ENCODE assay signal across 9 cellular contexts in the genomic region with DNA sequence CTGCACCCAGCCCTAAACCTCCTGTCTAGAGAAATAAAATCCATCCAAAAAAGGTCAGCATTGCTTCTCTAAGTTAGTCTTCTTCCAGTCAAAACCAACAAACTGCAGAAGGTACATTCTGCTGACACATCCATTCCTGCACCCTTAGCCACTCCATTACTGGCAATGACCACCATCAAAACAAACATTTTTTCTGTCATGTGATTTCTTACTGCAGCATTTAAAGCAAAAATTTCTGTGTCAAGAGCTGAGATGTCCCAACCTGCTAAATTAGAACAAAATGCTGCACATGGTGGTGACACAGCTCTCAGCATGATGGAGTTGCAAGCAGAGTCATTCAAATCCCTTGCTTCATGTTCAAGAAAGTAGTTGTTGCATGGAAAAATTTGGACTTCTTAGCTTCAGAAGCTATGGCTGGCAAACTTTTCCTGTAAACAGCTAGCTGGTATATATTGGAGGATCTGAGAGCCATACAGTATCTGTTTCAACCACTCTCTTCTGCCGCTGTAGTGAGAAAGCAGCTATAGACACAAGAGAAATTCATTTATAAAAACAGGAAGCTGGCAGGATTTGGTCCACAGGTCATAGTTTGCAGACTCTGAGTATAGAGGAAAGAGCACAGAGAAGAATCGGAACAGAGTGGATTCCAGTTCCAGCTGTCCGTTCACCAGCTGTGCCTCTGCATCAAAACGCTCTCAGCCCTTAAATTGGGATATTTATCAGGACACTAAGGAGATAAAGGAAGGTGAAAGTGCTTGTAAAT. TPM values are rescaled to one million over a fixed set of nuclear protein-coding genes. Genes with fewer than 3 reads are reported as not detected.
DNase-seq lines count a peak whose midpoint lies in the region; ATAC-seq, FAIRE-seq and TF ChIP-seq lines count a peak whose summit lies in the region.
"Had no signal": no experiment of that assay in that cellular context is flagged by ENCODE, and none has a peak within 500 bp of the region (broad histone marks: within the 10 kb centered on the region; RNA-seq: fewer than 3 reads in every experiment).

No MANE protein-coding gene starts in this region.

- H3K27ac ChIP-seq in coronary artery, result peak overlapping the region; percentile 2 to 39

- peaks cover 52 to 90% of the 10 kb centered on the region in 2 donors for H3K4me1 Mint-ChIP-seq in stimulated activated naive B cell treated with anti-CD40 and anti-IgM and Interleukin-4, amounts not matched to agents 10 μg/mL and 1 μg/mL and 100 μg/mL, for 72 hours

- H3K4me1 ChIP-seq in mucosa of descending colon (ENCODE audit: low read depth), result peaks cover 20% of the 10 kb centered on the region

- H3K9me3 ChIP-seq in mucosa of descending colon, result no peaks in the 10 kb centered on the region

- peak overlapping the region; percentile 66 to 78 for H3K4me3 Mint-ChIP-seq in stimulated activated naive B cell treated with anti-CD40 and anti-IgM and Interleukin-4, amounts not matched to agents 10 μg/mL and 1 μg/mL and 100 μg/mL, for 72 hours

- H3K4me3 ChIP-seq in coronary artery (no peak overlapping the region), mucosa of descending colon (no peak overlapping the region)

- ATAC-seq in HG03064 (IDR thresholded peaks at IDR 0.05; ENCODE audit: low read depth, unreplicated experiment) (peak; percentile 88), mucosa of descending colon (no peak), GM19023 (IDR thresholded peaks at IDR 0.05; ENCODE audit: unreplicated experiment) (no peak), left lobe of liver (no peak)
- peak; percentile 64 to 71 for ATAC-seq in stimulated activated naive B cell treated with anti-CD40 and anti-IgM and Interleukin-4, amounts not matched to agents 10 μg/mL and 1 μg/mL and 100 μg/mL, for 72 hours (replicated peaks)

- DNase-seq in GM19239 (ENCODE audit: insufficient read length, low spot score) (no peak), coronary artery (ENCODE audit: low spot score) (no peak), cortex of kidney (lab: John Stamatoyannopoulos, UW) (no peak), mucosa of descending colon (no peak), left lobe of liver (ENCODE audit: low spot score) (no peak)
- DNase-seq in stimulated activated naive B cell treated with anti-CD40 and anti-IgM and Interleukin-4, amounts not matched to agents 10 μg/mL and 1 μg/mL and 100 μg/mL, for 72 hours, result no peak

- TF ChIP-seq CTCF in coronary artery (IDR thresholded peaks at IDR 0.05), result no peak
- TF ChIP-seq CTCF in mucosa of descending colon (IDR thresholded peaks at IDR 0.05), result no peak

- intact Hi-C loops in mucosa of descending colon (cut with DNase I, micrococcal nuclease), result no loop called here

- H3K27me3 Mint-ChIP-seq in stimulated activated naive B cell treated with anti-CD40 and anti-IgM and Interleukin-4, amounts not matched to agents 10 μg/mL and 1 μg/mL and 100 μg/mL, for 72 hours, result no peaks in the 10 kb centered on the region

- peak; percentile 85 for FAIRE-seq in GM19239 (lab: Jason Lieb, UNC)
- FAIRE-seq: TTC549 had no signal

- peaks cover 0 to 2% of the 10 kb centered on the region in 2 donors for H3K9me3 Mint-ChIP-seq in stimulated activated naive B cell treated with anti-CD40 and anti-IgM and Interleukin-4, amounts not matched to agents 10 μg/mL and 1 μg/mL and 100 μg/mL, for 72 hours

- peak overlapping the region; percentile 90 for H3K27ac Mint-ChIP-seq in stimulated activated naive B cell treated with anti-CD40 and anti-IgM and Interleukin-4, amounts not matched to agents 10 μg/mL and 1 μg/mL and 100 μg/mL, for 72 hours

- peaks cover 73 to 82% of the 10 kb centered on the region in 2 donors for H3K36me3 Mint-ChIP-seq in stimulated activated naive B cell treated with anti-CD40 and anti-IgM and Interleukin-4, amounts not matched to agents 10 μg/mL and 1 μg/mL and 100 μg/mL, for 72 hours

- no peaks in the 10 kb centered on the region for H3K36me3 ChIP-seq in mucosa of descending colon (ENCODE audit: low read depth)

RNA-seq across cellular contexts. Expression of gene RUBCNL, which starts 17.4 kb away (rescaled TPM):
- total RNA-seq in mucosa of descending colon, result 10 to 100 TPM; 13.5 to 35.2 (median 32.6) TPM
- 0.68 TPM for total RNA-seq in left lobe of liver

Comparison
In these comparisons a context has a peak if more than half of its experiments do, and no peak if none do; other contexts are left out.
1. ATAC-seq: peak in HG03064 (single experiment) and stimulated activated naive B cell treated with anti-CD40 and anti-IgM and Interleukin-4, amounts not matched to agents 10 μg/mL and 1 μg/mL and 100 μg/mL, for 72 hours (2 of 2); none in mucosa of descending colon (single experiment), GM19023 (single experiment) and left lobe of liver (single experiment).